Comparison of ENCODE assay signal across 1 cellular context in genomic region chr20:62182469-62183425, GRCh38.
TF ChIP-seq lines count a peak whose summit lies in the region.

Gene MTG2 (plus strand): TSS chr20:62183028. CDS start chr20:62193421, 10,393 bp downstream.

TF ChIP-seq in K562, 482 proteins besides CTCF, POLR2A, EP300 and RAD21 (continued from another document):
- peak; percentile 75; the same call in 1 of the 2 replicates for TF ChIP-seq THAP12 (CRISPR knock-in tag; IDR thresholded peaks at IDR 0.05)
- TF ChIP-seq E2F4 (CRISPR knock-in tag; IDR thresholded peaks at IDR 0.05; ENCODE audit: low read depth) = 0 out of 2 replicates have a peak, but pooled peaks have one; percentile 23
- TF ChIP-seq CTCFL (IDR thresholded peaks at IDR 0.05; ENCODE audit: borderline replicate concordance, insufficient read depth, low read depth, low read length, poor library complexity, severe bottlenecking) = no peak
- no peak for TF ChIP-seq CUX1 (CRISPR knock-in tag; IDR thresholded peaks at IDR 0.05)
- 0 out of 2 replicates have a peak, but pooled peaks have one; percentile 51 for TF ChIP-seq PATZ1 (CRISPR knock-in tag; IDR thresholded peaks at IDR 0.05; ENCODE audit: borderline replicate concordance)
- TF ChIP-seq PREB (CRISPR knock-in tag; IDR thresholded peaks at IDR 0.05) = 0 out of 2 replicates have a peak, but pooled peaks have one; percentile 67
- TF ChIP-seq ZNF143 (CRISPR knock-in tag; IDR thresholded peaks at IDR 0.05) = no peak
- TF ChIP-seq SAP30 (IDR thresholded peaks at IDR 0.05; ENCODE audit: borderline replicate concordance, insufficient read depth, low read depth, low read length, poor library complexity, severe bottlenecking) = peak; percentile 66
- peak; percentile 90 for TF ChIP-seq ATF1 (CRISPR knock-in tag; IDR thresholded peaks at IDR 0.05)
- TF ChIP-seq ATF1 (tag; IDR thresholded peaks at IDR 0.05) = peak; percentile 97
- peak; percentile 50; the same call in 1 of the 2 replicates for TF ChIP-seq ZNF24 (IDR thresholded peaks at IDR 0.05)
- TF ChIP-seq NR2C2 (CRISPR knock-in tag; IDR thresholded peaks at IDR 0.05) = peak; percentile 90
- peak; percentile 99 for TF ChIP-seq NR2C2 (tag; IDR thresholded peaks at IDR 0.05)
- TF ChIP-seq ZNF57 (CRISPR knock-in tag; IDR thresholded peaks at IDR 0.05) = peak; percentile 32; the same call in 1 of the 2 replicates
- TF ChIP-seq MTA1 (IDR thresholded peaks at IDR 0.05; ENCODE audit: borderline replicate concordance) = peak; percentile 98
- peak; percentile 56; the same call in 1 of the 2 replicates for TF ChIP-seq PHF21A (IDR thresholded peaks at IDR 0.05; ENCODE audit: borderline replicate concordance, low read depth)
- TF ChIP-seq SMARCC2 (IDR thresholded peaks at IDR 0.05; ENCODE audit: low read depth) = no peak
- peak; percentile 71; the same call in 1 of the 2 replicates for TF ChIP-seq REST (CRISPR knock-in tag; IDR thresholded peaks at IDR 0.05; ENCODE audit: low read depth)
- TF ChIP-seq MNT (conservative IDR thresholded peaks at IDR 0.05) = peak; percentile 55 to 89; a peak in 3 of 4 replicates
